Comparison of ENCODE assay signal across 17 cellular contexts in genomic region chr3:38334656-38335055, GRCh38. TPM values are rescaled to one million over a fixed set of nuclear protein-coding genes. Genes with fewer than 3 reads are reported as not detected.
DNase-seq lines count a peak whose midpoint lies in the region; ATAC-seq and TF ChIP-seq lines count a peak whose summit lies in the region.
"Had no signal": no experiment of that assay in that cellular context is flagged by ENCODE, and none has a peak within 500 bp of the region (broad histone marks: within the 10 kb centered on the region; RNA-seq: fewer than 3 reads in every experiment).

No MANE protein-coding gene starts in this region.

- 54 to 73% methylated on average over 2 of the region's 2 CpGs for WGBS in body of pancreas, 2 donors

- H3K27me3 ChIP-seq in GM23338 (ENCODE audit: insufficient read depth) (no peaks in the 10 kb centered on the region), body of pancreas (no peaks in the 10 kb centered on the region)

- H3K4me2 ChIP-seq in GM23338: no peak overlapping the region

- peak; percentile 32; the same call in 1 of the 3 replicates for ATAC-seq in GM23338
- no peak for ATAC-seq in body of pancreas
- ATAC-seq: activated T-helper 17 cell treated with anti-CD3 and anti-CD28 coated beads, Interleukin-2, amount 50 U/mL, for 72 hours had no signal

- H3K9me2 ChIP-seq in GM23338 (ENCODE audit: insufficient read depth): no peaks in the 10 kb centered on the region

- intact Hi-C loops in Calu3 (cut with micrococcal nuclease; ENCODE audit: unreplicated experiment) (no loop called here), body of pancreas (cut with DNase I) (no loop called here)

- no peaks in the 10 kb centered on the region for H4K20me1 ChIP-seq in GM23338 (replicated peaks; ENCODE audit: insufficient read depth)

- H2AFZ ChIP-seq in GM23338: peak overlapping the region; percentile 72

- H3K36me3 ChIP-seq in GM23338 (ENCODE audit: insufficient read depth): no peaks in the 10 kb centered on the region
- no peaks in the 10 kb centered on the region for H3K36me3 ChIP-seq in body of pancreas (replicated peaks in 1 of 2; ENCODE audit: insufficient read depth in 1 of 2, low read depth in 2 of 2)

- H3K27ac Mint-ChIP-seq in GM23338 (no peak overlapping the region), Calu3 (ENCODE audit: unreplicated experiment) (no peak overlapping the region)
- H3K27ac Mint-ChIP-seq in T-helper 2 cell treated with Interferon-gamma antibody and Interleukin-4, amounts not matched to agents 5 μg/mL and 100 μg/mL, for 36 hours: no peak overlapping the region
- H3K27ac Mint-ChIP-seq: activated T-helper 17 cell treated with anti-CD3 and anti-CD28 coated beads, Interleukin-2, amount 50 U/mL, for 72 hours had no signal

- no peaks in the 10 kb centered on the region for H3K9me3 ChIP-seq in body of pancreas

- H3K4me3 ChIP-seq in GM23338 (no peak overlapping the region), body of pancreas (no peak overlapping the region)
- H3K4me3 ChIP-seq: SK-N-MC had no signal

- H3K4me1 Mint-ChIP-seq in GM23338 (no peaks in the 10 kb centered on the region), Calu3 (ENCODE audit: low read depth, unreplicated experiment) (no peaks in the 10 kb centered on the region)
- peaks cover 2% of the 10 kb centered on the region for H3K4me1 Mint-ChIP-seq in T-helper 2 cell treated with Interferon-gamma antibody and Interleukin-4, amounts not matched to agents 5 μg/mL and 100 μg/mL, for 36 hours (ENCODE audit: low read depth)
- H3K4me1 Mint-ChIP-seq: activated T-helper 17 cell treated with anti-CD3 and anti-CD28 coated beads, Interleukin-2, amount 50 U/mL, for 72 hours had no signal

- CTCF ChIA-PET in Calu3 (lab: Charles Lee): no interaction called here

- H3K27ac ChIP-seq in GM23338 (ENCODE audit: low read depth): no peak overlapping the region
- H3K27ac ChIP-seq in body of pancreas: no peak overlapping the region
- H3K27ac ChIP-seq: SK-N-MC had no signal

- no peaks in the 10 kb centered on the region for H3K79me2 ChIP-seq in GM23338 (replicated peaks; ENCODE audit: insufficient read depth)

- DNase-seq in A172 (ENCODE audit: low spot score) (peak; percentile 24), GM23338 (ENCODE audit: low spot score) (no peak), amniotic epithelial cell (ENCODE audit: low read depth) (peak; percentile 64), iris pigment epithelial cell (ENCODE audit: low read depth) (peak; percentile 78), T1000 (lab: John Stamatoyannopoulos, UW) (no peak), Calu3 (no peak), body of pancreas (no peak)
- DNase-seq in T-helper 2 cell treated with Interferon-gamma antibody and Interleukin-4, amounts not matched to agents 5 μg/mL and 100 μg/mL, for 36 hours (ENCODE audit: low spot score): no peak
- DNase-seq: cortex of kidney; hippocampal formation; kidney glomerular epithelial cell; NCI-H1930; NCI-H510A; stimulated activated naive CD4-positive, alpha-beta T cell had no signal

- H3K27me3 Mint-ChIP-seq in GM23338 (ENCODE audit: insufficient read depth, low read depth, poor library complexity) (peaks cover 4% of the 10 kb centered on the region), Calu3 (ENCODE audit: unreplicated experiment) (peaks cover 16% of the 10 kb centered on the region)
- H3K27me3 Mint-ChIP-seq in T-helper 2 cell treated with Interferon-gamma antibody and Interleukin-4, amounts not matched to agents 5 μg/mL and 100 μg/mL, for 36 hours (ENCODE audit: low read depth): peaks cover 16% of the 10 kb centered on the region

- TF ChIP-seq POLR2A in body of pancreas (IDR thresholded peaks at IDR 0.05): no peak

- H3K9me3 Mint-ChIP-seq in GM23338: no peaks in the 10 kb centered on the region
- no peaks in the 10 kb centered on the region for H3K9me3 Mint-ChIP-seq in Calu3 (ENCODE audit: low read depth, unreplicated experiment)
- no peaks in the 10 kb centered on the region for H3K9me3 Mint-ChIP-seq in T-helper 2 cell treated with Interferon-gamma antibody and Interleukin-4, amounts not matched to agents 5 μg/mL and 100 μg/mL, for 36 hours
- H3K9me3 Mint-ChIP-seq: activated T-helper 17 cell treated with anti-CD3 and anti-CD28 coated beads, Interleukin-2, amount 50 U/mL, for 72 hours had no signal

- no TSS peak for BruUV-seq in Calu3 (replicated peaks; lab: Mats Ljungman, UMichigan)

- H3F3A ChIP-seq in GM23338 (replicated peaks; ENCODE audit: low read depth): no peaks in the 10 kb centered on the region

- H3K4me1 ChIP-seq in GM23338 (ENCODE audit: insufficient read depth): no peaks in the 10 kb centered on the region
- H3K4me1 ChIP-seq in body of pancreas: no peaks in the 10 kb centered on the region

- H3K36me3 Mint-ChIP-seq in GM23338 (ENCODE audit: low read depth) (no peaks in the 10 kb centered on the region), Calu3 (ENCODE audit: insufficient read depth, unreplicated experiment) (no peaks in the 10 kb centered on the region)
- no peaks in the 10 kb centered on the region for H3K36me3 Mint-ChIP-seq in T-helper 2 cell treated with Interferon-gamma antibody and Interleukin-4, amounts not matched to agents 5 μg/mL and 100 μg/mL, for 36 hours (ENCODE audit: low read depth)

- no peak overlapping the region for H3K4me3 Mint-ChIP-seq in GM23338
- no peak overlapping the region for H3K4me3 Mint-ChIP-seq in Calu3 (ENCODE audit: low read depth, unreplicated experiment)
- no peak overlapping the region for H3K4me3 Mint-ChIP-seq in T-helper 2 cell treated with Interferon-gamma antibody and Interleukin-4, amounts not matched to agents 5 μg/mL and 100 μg/mL, for 36 hours
- H3K4me3 Mint-ChIP-seq: activated T-helper 17 cell treated with anti-CD3 and anti-CD28 coated beads, Interleukin-2, amount 50 U/mL, for 72 hours had no signal

- TF ChIP-seq CTCF in GM23338 (conservative IDR thresholded peaks at IDR 0.05; ENCODE audit: low read depth in 2 of 2) (no peak), Calu3 (IDR thresholded peaks at IDR 0.05; ENCODE audit: unreplicated experiment) (no peak), body of pancreas (IDR thresholded peaks at IDR 0.05) (no peak)

TF ChIP-seq in GM23338, 12 proteins besides CTCF, POLR2A, EP300 and RAD21:
- TF ChIP-seq EZH2phosphoT487 (IDR thresholded peaks at IDR 0.05; ENCODE audit: unreplicated experiment) (no peak), CREB1 (CRISPR knock-in tag; IDR thresholded peaks at IDR 0.05; ENCODE audit: low read depth) (no peak), STAT1 (IDR thresholded peaks at IDR 0.05; ENCODE audit: unreplicated experiment) (no peak), REST (IDR thresholded peaks at IDR 0.05; ENCODE audit: unreplicated experiment) (no peak), ZNF114 (CRISPR knock-in tag; IDR thresholded peaks at IDR 0.05) (no peak)
TF ChIP-seq in GM23338: peak in this region for 0.

RNA-seq across cellular contexts. Expression of gene XYLB, which starts 11.9 kb away (rescaled TPM):
- total RNA-seq in A172 (2014; rRNA removed; shearing (Covaris generic)): 2.7 TPM in 2 replicates
- 3.0 and 3.3 TPM in 2 replicates for total RNA-seq in GM23338 (2014; rRNA removed; shearing (Covaris generic))
- 1.6 and 2.3 TPM in 2 replicates for polyA plus RNA-seq in GM23338 (2016; fragmentation: Nextera tagmentation; extraction: Ambion mirVana)
- 11.1 and 12.2 TPM in 2 replicates for total RNA-seq in Calu3 (2022)
- total RNA-seq in body of pancreas: 10 to 100 TPM in 1 of 2 donors, 1 to 10 TPM in 1; 7.8 to 49.8 TPM

RNA-seq across cellular contexts. Expression of gene SLC22A14, which starts 52.6 kb away (rescaled TPM):
- total RNA-seq in A172 (2014; rRNA removed; shearing (Covaris generic)): not detected in 2 replicates
- not detected in 2 replicates for total RNA-seq in GM23338 (2014; rRNA removed; shearing (Covaris generic))
- polyA plus RNA-seq in GM23338 (2016; fragmentation: Nextera tagmentation; extraction: Ambion mirVana): not detected in 2 replicates
- total RNA-seq in Calu3 (2022) (1.8 and 2.1 TPM in 2 replicates), body of pancreas (not detected)
- total RNA-seq: ureter had no signal

Comparison
In these comparisons a context has a peak if more than half of its experiments do, and no peak if none do; other contexts are left out.
1. DNase-seq: peak in A172 (single experiment), amniotic epithelial cell (single experiment) and iris pigment epithelial cell (single experiment); none in GM23338 (single experiment), T1000 (single experiment), Calu3 (single experiment), T-helper 2 cell treated with Interferon-gamma antibody and Interleukin-4, amounts not matched to agents 5 μg/mL and 100 μg/mL, for 36 hours (single experiment) and body of pancreas (0 of 4).